Comparison of ENCODE assay signal across 17 cellular contexts in the genomic region with DNA sequence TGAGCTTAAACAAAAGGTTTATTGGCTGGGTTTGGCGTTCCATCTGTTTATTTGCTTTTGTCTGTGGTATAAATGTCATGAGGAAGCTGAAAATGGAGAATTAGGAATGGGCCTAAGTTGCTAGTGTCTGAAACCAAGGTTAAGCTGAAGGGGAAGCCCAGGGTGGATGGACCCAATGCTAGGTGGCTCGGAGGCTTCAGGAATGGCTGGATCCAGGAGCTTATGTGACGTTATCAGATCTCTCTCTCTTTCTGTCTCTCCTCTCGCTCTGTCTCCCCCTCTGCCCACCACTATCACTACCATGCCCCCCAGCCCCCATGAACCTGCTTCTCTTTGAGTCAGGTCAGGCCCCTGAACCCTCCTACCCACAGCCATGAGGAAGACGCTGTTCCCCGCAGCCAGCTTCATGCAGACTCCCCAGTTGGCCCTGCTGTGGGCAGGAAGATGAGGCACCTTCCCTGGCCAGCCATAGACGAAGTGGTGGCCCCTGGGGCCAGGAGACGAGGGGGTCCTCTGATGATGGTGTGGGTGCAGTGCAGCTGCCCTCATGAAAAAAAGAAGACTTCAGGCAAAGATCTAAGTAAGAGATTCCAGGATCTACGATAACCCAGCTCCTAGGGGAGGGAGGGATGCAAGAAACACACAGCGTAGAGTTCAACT.
DNase-seq lines count a peak whose midpoint lies in the region; ATAC-seq, FAIRE-seq and TF ChIP-seq lines count a peak whose summit lies in the region.
"Had no signal": no experiment of that assay in that cellular context is flagged by ENCODE, and none has a peak within 500 bp of the region (broad histone marks: within the 10 kb centered on the region; RNA-seq: fewer than 3 reads in every experiment).

No MANE protein-coding gene starts in this region.

- no peaks in the 10 kb centered on the region for H3K36me3 ChIP-seq in H7 (replicated peaks; ENCODE audit: control insufficient read depth, insufficient read depth, low read length)
- no peaks in the 10 kb centered on the region for H3K36me3 ChIP-seq in suprapubic skin

- no peak for TF ChIP-seq POLR2A in suprapubic skin (IDR thresholded peaks at IDR 0.05)
- no peak for TF ChIP-seq POLR2A in GM12891 (IDR thresholded peaks at IDR 0.05; ENCODE audit: low read depth, low read length)

- H3K4me3 ChIP-seq in H7 (ENCODE audit: insufficient read depth, low read depth, low read length) (no peak overlapping the region), suprapubic skin (no peak overlapping the region)

- 74% methylated on average over 10 of the region's 10 CpGs for WGBS in suprapubic skin

- H3K4me3 Mint-ChIP-seq in activated naive CD4-positive, alpha-beta T cell treated with anti-CD3 and anti-CD28 coated beads for 36 hours, result peak overlapping the region; percentile 27
- peak overlapping the region in 3 of 5 donors; percentile 13 to 49 (median 35) for H3K4me3 Mint-ChIP-seq in immature natural killer cell
- H3K4me3 Mint-ChIP-seq: H9 had no signal

- H3K9me3 ChIP-seq in suprapubic skin, result no peaks in the 10 kb centered on the region

- H3K36me3 Mint-ChIP-seq in activated naive CD4-positive, alpha-beta T cell treated with anti-CD3 and anti-CD28 coated beads for 36 hours (ENCODE audit: low read depth), result no peaks in the 10 kb centered on the region
- H3K36me3 Mint-ChIP-seq in immature natural killer cell, result no peaks in the 10 kb centered on the region

- DNase-seq in activated naive CD4-positive, alpha-beta T cell treated with anti-CD3 and anti-CD28 coated beads for 36 hours, result no peak
- DNase-seq in activated naive CD4-positive, alpha-beta T cell treated with anti-CD3 and anti-CD28 coated beads, Interleukin-2, amount 50 U/mL, for 16 hours, result no peak
- DNase-seq in H7 (peak; percentile 29), immature natural killer cell (no peak), posterior vena cava (ENCODE audit: low spot score) (peak; percentile 41), suprapubic skin (ENCODE audit: low spot score in 2 of 2) (no peak), GM12891 (ENCODE audit: insufficient read length, low spot score) (no peak)
- DNase-seq: C1 segment of cervical spinal cord, H9, NCI-H2029, NCI-H2171, NCI-H446, NCI-H69, SHP77 had no signal

- peaks cover 9% of the 10 kb centered on the region for H3K4me1 Mint-ChIP-seq in activated naive CD4-positive, alpha-beta T cell treated with anti-CD3 and anti-CD28 coated beads for 36 hours (ENCODE audit: low read depth)
- H3K4me1 Mint-ChIP-seq in immature natural killer cell, result peaks cover 4 to 14% of the 10 kb centered on the region in 2 donors

- peaks cover 3% of the 10 kb centered on the region for H3K4me1 ChIP-seq in suprapubic skin

- H3K27me3 ChIP-seq in H7 (ENCODE audit: control insufficient read depth, insufficient read depth, low read length) (peaks cover 8% of the 10 kb centered on the region), suprapubic skin (peaks cover 71% of the 10 kb centered on the region)

- no peak overlapping the region for H3K27ac ChIP-seq in suprapubic skin

- H3K27me3 Mint-ChIP-seq in activated naive CD4-positive, alpha-beta T cell treated with anti-CD3 and anti-CD28 coated beads for 36 hours (ENCODE audit: low read depth), result peaks cover 23% of the 10 kb centered on the region
- H3K27me3 Mint-ChIP-seq in immature natural killer cell (ENCODE audit: low read depth in 3 of 3), result peaks cover 5 to 17% (median 13%) of the 10 kb centered on the region in 3 donors

- intact Hi-C loops in activated naive CD4-positive, alpha-beta T cell treated with anti-CD3 and anti-CD28 coated beads for 36 hours (cut with micrococcal nuclease), result loop anchor here (10.0 kb wide), 1 partner anchor 681 kb away; no protein-coding TSS in a partner anchor
- intact Hi-C loops in posterior vena cava (cut with DNase I), result no loop called here

- ATAC-seq in HG02759 (IDR thresholded peaks at IDR 0.05; ENCODE audit: unreplicated experiment), result no peak

- CTCF ChIA-PET in activated naive CD4-positive, alpha-beta T cell treated with anti-CD3 and anti-CD28 coated beads for 36 hours (lab: Charles Lee), result interaction anchor here (0.8 to 1.0 kb wide), 3 partner anchors 11 to 421 kb away, joined by 3 to 5 read pairs (median 4); no protein-coding TSS in a partner anchor

- H3K27ac Mint-ChIP-seq in activated naive CD4-positive, alpha-beta T cell treated with anti-CD3 and anti-CD28 coated beads for 36 hours, result no peak overlapping the region
- H3K27ac Mint-ChIP-seq in immature natural killer cell, result no peak overlapping the region
- H3K27ac Mint-ChIP-seq: H9 had no signal

- no peaks in the 10 kb centered on the region for H3K9me3 Mint-ChIP-seq in activated naive CD4-positive, alpha-beta T cell treated with anti-CD3 and anti-CD28 coated beads for 36 hours
- no peaks in the 10 kb centered on the region for H3K9me3 Mint-ChIP-seq in immature natural killer cell
- H3K9me3 Mint-ChIP-seq: H9 had no signal

- no peak for FAIRE-seq in GM12891 (lab: Jason Lieb, UNC)
- FAIRE-seq: A204.1, RCC 7860 had no signal

- TF ChIP-seq EP300 in suprapubic skin (IDR thresholded peaks at IDR 0.05), result no peak

- TF ChIP-seq CTCF in suprapubic skin (IDR thresholded peaks at IDR 0.05), result no peak

TF ChIP-seq in GM12891, 5 proteins besides CTCF, POLR2A, EP300 and RAD21:
- TF ChIP-seq SPI1 (IDR thresholded peaks at IDR 0.05; ENCODE audit: low read depth, low read length) (no peak), TAF1 (IDR thresholded peaks at IDR 0.05; ENCODE audit: low read depth, low read length) (no peak), POLR2AphosphoS5 (IDR thresholded peaks at IDR 0.05; ENCODE audit: low read depth, low read length) (no peak), PAX5 (IDR thresholded peaks at IDR 0.05; ENCODE audit: insufficient read depth, low read length, severe bottlenecking) (no peak), POU2F2 (IDR thresholded peaks at IDR 0.05; ENCODE audit: low read depth, low read length) (no peak)

Comparison
In these comparisons a context has a peak if more than half of its experiments do, and no peak if none do; other contexts are left out.
1. DNase-seq: peak in H7 (single experiment) and posterior vena cava (single experiment); none in activated naive CD4-positive, alpha-beta T cell treated with anti-CD3 and anti-CD28 coated beads for 36 hours (single experiment), activated naive CD4-positive, alpha-beta T cell treated with anti-CD3 and anti-CD28 coated beads, Interleukin-2, amount 50 U/mL, for 16 hours (single experiment), immature natural killer cell (0 of 3), suprapubic skin (0 of 2) and GM12891 (single experiment).